Comparison of ENCODE assay signal across 1 cellular context in genomic region chr2:55419514-55420243, GRCh38.
TF ChIP-seq lines count a peak whose summit lies in the region.

CCDC88A (minus strand) TSS chr2:55419856; CDS start chr2:55419079, 777 bp downstream.

TF ChIP-seq in HepG2, 621 proteins besides CTCF, POLR2A, EP300 and RAD21 (continued from another document and continues in another):
- TF ChIP-seq SYNCRIP (IDR thresholded peaks at IDR 0.05; ENCODE audit: insufficient read depth, low read depth, low read length) (no peak), ATF4 (CRISPR knock-in tag; IDR thresholded peaks at IDR 0.05) (peak in 1 of 2 experiments; percentile 85; a peak in 2 of 4 replicates), CREBL2 (CRISPR knock-in tag; IDR thresholded peaks at IDR 0.05; ENCODE audit: borderline replicate concordance) (peak; percentile 87; the same call in 1 of the 2 replicates), ZNF431 (CRISPR knock-in tag; IDR thresholded peaks at IDR 0.05; ENCODE audit: borderline replicate concordance, low read depth) (peak; percentile 99), ZNF337 (CRISPR knock-in tag; IDR thresholded peaks at IDR 0.05; ENCODE audit: borderline replicate concordance, low read depth) (no peak; the same call in 1 of the 2 replicates), ATM (IDR thresholded peaks at IDR 0.05; ENCODE audit: borderline replicate concordance) (no peak), DDIT3 (CRISPR knock-in tag; IDR thresholded peaks at IDR 0.05) (0 out of 2 replicates have a peak, but pooled peaks have one; percentile 77), ZNF24 (IDR thresholded peaks at IDR 0.05) (peak; percentile 87), RBAK (CRISPR knock-in tag; IDR thresholded peaks at IDR 0.05) (no peak), EHMT2 (IDR thresholded peaks at IDR 0.05; ENCODE audit: borderline replicate concordance, low read depth, low read length) (no peak), SP4 (CRISPR knock-in tag; IDR thresholded peaks at IDR 0.05) (peak; percentile 97), HNRNPLL (IDR thresholded peaks at IDR 0.05; ENCODE audit: low read depth, low read length, poor library complexity, severe bottlenecking) (peak; percentile 94), NFYC (CRISPR knock-in tag; IDR thresholded peaks at IDR 0.05) (peak; percentile 79), ZNF232 (CRISPR knock-in tag; IDR thresholded peaks at IDR 0.05; ENCODE audit: borderline replicate concordance) (0 out of 2 replicates have a peak, but pooled peaks have one; percentile 35), ZUFSP (CRISPR knock-in tag; IDR thresholded peaks at IDR 0.05; ENCODE audit: borderline replicate concordance) (no peak), ZNF451 (CRISPR knock-in tag; IDR thresholded peaks at IDR 0.05) (peak; percentile 98), ZNF737 (CRISPR knock-in tag; IDR thresholded peaks at IDR 0.05; ENCODE audit: borderline replicate concordance) (no peak), ZNF136 (CRISPR knock-in tag; IDR thresholded peaks at IDR 0.05; ENCODE audit: low read depth) (peak; percentile 89; the same call in 1 of the 2 replicates), CREB1 (IDR thresholded peaks at IDR 0.05) (peak; percentile 85), CREB1 (CRISPR knock-in tag; IDR thresholded peaks at IDR 0.05) (0 out of 2 replicates have a peak, but pooled peaks have one; percentile 18), ZBTB38 (CRISPR knock-in tag; IDR thresholded peaks at IDR 0.05) (peak; percentile 98), ZNF124 (CRISPR knock-in tag; IDR thresholded peaks at IDR 0.05) (peak; percentile 99), ZNF350 (CRISPR knock-in tag; IDR thresholded peaks at IDR 0.05; ENCODE audit: borderline replicate concordance, low read depth) (peak; percentile 98), DMTF1 (CRISPR knock-in tag; IDR thresholded peaks at IDR 0.05) (no peak; the same call in 1 of the 2 replicates), ELF1 (CRISPR knock-in tag; IDR thresholded peaks at IDR 0.05) (peak; percentile 73), USF2 (IDR thresholded peaks at IDR 0.05; ENCODE audit: low read depth, low read length) (no peak), USF2 (CRISPR knock-in tag; IDR thresholded peaks at IDR 0.05; ENCODE audit: borderline replicate concordance) (no peak; the same call in 1 of the 2 replicates), TFDP1 (CRISPR knock-in tag; IDR thresholded peaks at IDR 0.05; ENCODE audit: borderline replicate concordance) (peak; percentile 97), PAXIP1 (CRISPR knock-in tag; conservative IDR thresholded peaks at IDR 0.05) (peak; percentile 75), AFF4 (CRISPR knock-in tag; IDR thresholded peaks at IDR 0.05) (no peak), KLF11 (CRISPR knock-in tag; IDR thresholded peaks at IDR 0.05) (peak; percentile 97; the same call in 1 of the 2 replicates), ZNF792 (CRISPR knock-in tag; IDR thresholded peaks at IDR 0.05) (peak; percentile 99), ZNF281 (CRISPR knock-in tag; IDR thresholded peaks at IDR 0.05; ENCODE audit: borderline replicate concordance) (peak; percentile 72; the same call in 1 of the 2 replicates), ZBTB43 (CRISPR knock-in tag; conservative IDR thresholded peaks at IDR 0.05) (peak; percentile 90), ZNF598 (CRISPR knock-in tag; IDR thresholded peaks at IDR 0.05; ENCODE audit: borderline replicate concordance) (peak; percentile 90)
